ENCODE assay signal across 10 cellular contexts in the genomic region with DNA sequence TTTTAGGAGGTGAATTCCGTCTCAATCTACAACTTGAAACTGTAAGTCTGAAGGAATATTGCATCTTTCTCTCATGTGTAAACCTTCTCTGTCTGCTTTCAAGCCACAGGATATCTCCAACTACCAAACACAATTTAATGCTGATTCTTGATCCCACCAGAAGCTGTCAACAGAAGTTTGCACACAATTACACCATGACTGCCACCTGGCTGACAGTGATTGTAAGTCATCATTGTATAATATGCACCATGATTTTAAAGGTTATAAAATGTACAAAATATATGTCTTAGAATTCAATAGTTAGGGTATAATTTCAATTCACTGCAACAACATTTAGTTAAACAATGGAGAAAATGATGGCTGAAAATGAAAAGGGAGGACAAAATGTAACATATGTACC. TPM values are rescaled to one million over a fixed set of nuclear protein-coding genes. Genes with fewer than 3 reads are reported as not detected.
DNase-seq lines count a peak whose midpoint lies in the region; ATAC-seq and TF ChIP-seq lines count a peak whose summit lies in the region.
"Had no signal": no experiment of that assay in that cellular context is flagged by ENCODE, and none has a peak within 500 bp of the region (broad histone marks: within the 10 kb centered on the region; RNA-seq: fewer than 3 reads in every experiment).

No MANE protein-coding gene starts in this region.

- TF ChIP-seq CTCF in A673 (conservative IDR thresholded peaks at IDR 0.05; ENCODE audit: low read depth, low read length) (peak; percentile 49), fibroblast of mammary gland (conservative IDR thresholded peaks at IDR 0.05; ENCODE audit: control insufficient read depth, insufficient read depth, low read depth, low read length) (peak; percentile 30)

- CTCF ChIA-PET in A673 (lab: Charles Lee), result interaction anchor here (0.7 to 1.0 kb wide), 3 partner anchors 12 to 299 kb away, joined by 3 to 7 read pairs (median 4); no protein-coding TSS in a partner anchor

- BruUV-seq in A673 (replicated peaks; lab: Mats Ljungman, UMichigan), result no TSS peak

- ATAC-seq in HG02938 (IDR thresholded peaks at IDR 0.05; ENCODE audit: unreplicated experiment), result no peak
- no peak for ATAC-seq in GM18867 (IDR thresholded peaks at IDR 0.05; ENCODE audit: unreplicated experiment)

- H3K9me3 ChIP-seq in A673 (ENCODE audit: low read depth, low read length, poor library complexity, severe bottlenecking), result no peaks in the 10 kb centered on the region
- H3K9me3 ChIP-seq: SJSA1 had no signal

- DNase-seq in A673 (ENCODE audit: low spot score) (peak; percentile 14), ELR (ENCODE audit: low read depth) (peak; percentile 39), OCI-M1 (lab: John Stamatoyannopoulos, UW) (peak; percentile 39), fibroblast of mammary gland (ENCODE audit: low read depth) (peak; percentile 20), T-helper 9 cell (no peak)
- DNase-seq in NK-92 treated with Interleukin-12 subunit alpha and Interleukin-12 subunit beta, amount 100 ng/mL, for 24 hours (lab: John Stamatoyannopoulos, UW), result no peak

- no peak overlapping the region for H3K27ac ChIP-seq in A673 (ENCODE audit: low read depth, low read length, poor library complexity, severe bottlenecking)
- H3K27ac ChIP-seq: epithelial cell of prostate, SJSA1 had no signal

- H3K4me1 ChIP-seq in A673 (ENCODE audit: insufficient read depth, low read length, poor library complexity, severe bottlenecking), result no peaks in the 10 kb centered on the region
- H3K4me1 ChIP-seq: SJSA1 had no signal

- no peaks in the 10 kb centered on the region for H3K27me3 ChIP-seq in A673 (replicated peaks; ENCODE audit: insufficient read depth, low read depth, low read length, poor library complexity)
- H3K27me3 ChIP-seq: SJSA1 had no signal

- H3K36me3 ChIP-seq in A673 (ENCODE audit: insufficient read depth, low read length, poor library complexity, severe bottlenecking), result peaks cover 52% of the 10 kb centered on the region

- H3K4me3 ChIP-seq in A673 (ENCODE audit: low read depth, low read length, poor library complexity, severe bottlenecking) (no peak overlapping the region), fibroblast of mammary gland (ENCODE audit: control insufficient read depth, low read depth, low read length) (no peak overlapping the region)
- H3K4me3 ChIP-seq: SJSA1 had no signal

- intact Hi-C loops in A673 (cut with micrococcal nuclease; ENCODE audit: unreplicated experiment), result no loop called here

- POLR2A ChIA-PET in A673 (lab: Charles Lee; ENCODE audit: low non-redundant PET), result no interaction called here

RNA-seq across cellular contexts. Expression of gene PREPL, which starts 18.4 kb away (rescaled TPM):
- total RNA-seq in A673 (2021), result 47.6 and 48.2 TPM in 2 replicates

RNA-seq across cellular contexts. Expression of gene CAMKMT, which starts 18.9 kb away (rescaled TPM):
- 10.4 and 12.5 TPM in 2 replicates for total RNA-seq in A673 (2021)

Comparison
In these comparisons a context has a peak if more than half of its experiments do, and no peak if none do; other contexts are left out.
1. DNase-seq: peak in A673 (single experiment), ELR (single experiment), OCI-M1 (single experiment) and fibroblast of mammary gland (single experiment); none in T-helper 9 cell (single experiment) and NK-92 treated with Interleukin-12 subunit alpha and Interleukin-12 subunit beta, amount 100 ng/mL, for 24 hours (single experiment).